In genomic region chr12:19398376-19399363, GRCh38 we compare ENCODE assay signal across 17 cellular contexts.
"Had no signal": no experiment of that assay in that cellular context is flagged by ENCODE, and none has a peak within 500 bp of the region (broad histone marks: within the 10 kb centered on the region; RNA-seq: fewer than 3 reads in every experiment).

No MANE protein-coding gene starts in this region.

- H3K4me3 ChIP-seq: gastroesophageal sphincter, lower lobe of right lung, sigmoid colon, thyroid gland had no signal

- DNase-seq: activated naive CD4-positive, alpha-beta T cell treated with Interleukin-2 at 50 U/mL for 16 hours; activated naive CD8-positive, alpha-beta T cell treated with anti-CD3 and anti-CD28 coated beads for 36 hours; activated T-cell treated with anti-CD3 and anti-CD28 coated beads, Interleukin-2, amount 50 U/mL, for 1 hour; amniotic stem cell; cerebellar nuclear complex; cortex of kidney; endodermal cell; hypothalamus; left colon; lower lobe of right lung; naive B cell; nucleus accumbens; sigmoid colon; stimulated activated CD4-positive, alpha-beta T cell treated with anti-CD3 and anti-CD28 coated beads, Interleukin-4, amount 100 ng/mL, for 1 hour; stimulated activated naive CD8-positive, alpha-beta T cell treated with anti-CD3 and anti-CD28 coated beads, Interleukin-15, Interleukin-2, amounts not matched to agents 100 U/mL and 50 U/mL, for 24 hours; thyroid gland had no signal
